ENCODE assay signal across 14 cellular contexts in genomic region chr1:11948822-11949458, GRCh38. TPM values are rescaled to one million over a fixed set of nuclear protein-coding genes. Genes with fewer than 3 reads are reported as not detected.
DNase-seq lines count a peak whose midpoint lies in the region; ATAC-seq, FAIRE-seq and TF ChIP-seq lines count a peak whose summit lies in the region.
"Had no signal": no experiment of that assay in that cellular context is flagged by ENCODE, and none has a peak within 500 bp of the region (broad histone marks: within the 10 kb centered on the region; RNA-seq: fewer than 3 reads in every experiment).

No MANE protein-coding gene starts in this region.

- H3K9me3 ChIP-seq in H1 (ENCODE audit: insufficient read depth in 2 of 2, low read depth in 1 of 2, low read length in 1 of 2) = peaks cover 0 to 5% of the 10 kb centered on the region in 2 experiments; a peak in 2 of 4 replicates
- H3K9me3 ChIP-seq: left lung, Peyer's patch, right atrium auricular region had no signal

- H4K91ac ChIP-seq in H1 (replicated peaks; ENCODE audit: insufficient read length, low read length) = no peak overlapping the region

- DNase-seq in AG20443 (ENCODE audit: low spot score) (peak; percentile 43), EH (ENCODE audit: low read depth) (peak; percentile 36), OCI-M1 (lab: John Stamatoyannopoulos, UW) (peak; percentile 54), H1 (ENCODE audit: low read depth in 1 of 2, low spot score in 2 of 2) (no peak), NCI-H187 treated with DMSO at 0.1 percent for 48 hours (lab: John Stamatoyannopoulos, UW) (no peak), Ammon's horn (ENCODE audit: low spot score) (no peak), GM12892 (ENCODE audit: insufficient read length) (no peak)
- DNase-seq: activated B cell treated with CpG ODN at 0.5 μM for 24 hours, left lung, natural killer cell, Peyer's patch had no signal

- H4K8ac ChIP-seq in H1 (ENCODE audit: extremely low read depth, insufficient read depth, low read length) = no peak overlapping the region

- H3K4me1 ChIP-seq in H1 (replicated peaks in 1 of 4; ENCODE audit: control insufficient read depth in 3 of 4, insufficient read depth in 4 of 4, low read length in 3 of 4) = peaks cover under 1 to 9% (median 3%) of the 10 kb centered on the region in 4 experiments; a peak in 6 of 7 replicates
- H3K4me1 ChIP-seq: left lung, Peyer's patch had no signal

- H2AK5ac ChIP-seq in H1 (ENCODE audit: low read depth, low read length) = no peak overlapping the region

- H2BK5ac ChIP-seq in H1 (ENCODE audit: low read depth, low read length) = no peak overlapping the region

- H3K79me2 ChIP-seq in H1 (ENCODE audit: control insufficient read depth in 1 of 2, insufficient read depth in 2 of 2, low read length in 2 of 2) = no peaks in the 10 kb centered on the region; a peak in 1 of 4 replicates

- H3K18ac ChIP-seq in H1 (ENCODE audit: extremely low read depth, low read length) = no peak overlapping the region

- no peak for FAIRE-seq in H1 (lab: Jason Lieb, UNC)
- no peak for FAIRE-seq in GM12892 (lab: Jason Lieb, UNC)
- FAIRE-seq: H54 had no signal

- TF ChIP-seq CTCF in H1 (IDR thresholded peaks at IDR 0.05; ENCODE audit: control extremely low read depth in 1 of 3, insufficient read depth in 1 of 3, low read depth in 1 of 3, low read length in 3 of 3) = no peak

- H3K79me1 ChIP-seq in H1 (ENCODE audit: low read depth, low read length) = no peaks in the 10 kb centered on the region

- TF ChIP-seq RAD21 in H1 (IDR thresholded peaks at IDR 0.05 in 1 of 2, conservative IDR thresholded peaks at IDR 0.05 in 1 of 2; ENCODE audit: low read depth in 2 of 2, low read length in 2 of 2) = no peak

- no peak overlapping the region for H3K4ac ChIP-seq in H1 (replicated peaks; ENCODE audit: insufficient read length, low read depth, low read length)

- 0 out of 2 replicates have a peak overlapping the region, but pooled peaks have one; percentile 2 for H2BK15ac ChIP-seq in H1 (ENCODE audit: low read length)

- no peak overlapping the region for H3K9ac ChIP-seq in H1 (replicated peaks in 1 of 4; ENCODE audit: extremely low read depth in 1 of 4, low read depth in 3 of 4, low read length in 3 of 4)

- TF ChIP-seq POLR2A in H1 (IDR thresholded peaks at IDR 0.05; ENCODE audit: control extremely low read depth in 1 of 2, low read depth in 2 of 2, low read length in 2 of 2) = no peak
- no peak for TF ChIP-seq POLR2A in GM12892 (IDR thresholded peaks at IDR 0.05; ENCODE audit: low read depth, low read length)

- POLR2A ChIA-PET in H1 (lab: Charles Lee; ENCODE audit: partially characterized antibody) = interaction anchor here (3.0 to 3.3 kb wide), 2 partner anchors 12 to 40 kb away, joined by 9 to 32 read pairs; no protein-coding TSS in a partner anchor

- H2BK12ac ChIP-seq in H1 (ENCODE audit: low read depth, low read length) = no peak overlapping the region

- no peak for TF ChIP-seq EP300 in H1 (IDR thresholded peaks at IDR 0.05; ENCODE audit: borderline replicate concordance in 1 of 2, low read depth in 2 of 2, low read length in 2 of 2)

- H2BK120ac ChIP-seq in H1 (replicated peaks; ENCODE audit: low read depth, low read length) = no peak overlapping the region

- no peak overlapping the region for H3K4me2 ChIP-seq in H1 (ENCODE audit: insufficient read depth in 1 of 2, low read depth in 2 of 2, low read length in 2 of 2)

- peaks cover 0 to 5% (median 2%) of the 10 kb centered on the region in 4 experiments; a peak in 2 of 8 replicates for H3K36me3 ChIP-seq in H1 (ENCODE audit: control insufficient read depth in 2 of 4, insufficient read depth in 4 of 4, low read length in 3 of 4)

- H2BK20ac ChIP-seq in H1 (ENCODE audit: low read length) = no peak overlapping the region

- no peak overlapping the region for H3K14ac ChIP-seq in H1 (ENCODE audit: insufficient read length)

- H3K4me3 ChIP-seq in H1 (ENCODE audit: extremely low read depth in 1 of 4, insufficient read depth in 2 of 4, low read depth in 3 of 4, low read length in 4 of 4) = no peak overlapping the region
- H3K4me3 ChIP-seq: left lung, Peyer's patch, right atrium auricular region had no signal

- no peak overlapping the region for H3K23ac ChIP-seq in H1 (ENCODE audit: insufficient read length)

- H4K20me1 ChIP-seq in H1 (replicated peaks in 1 of 2; ENCODE audit: control insufficient read depth in 1 of 2, insufficient read depth in 2 of 2, low read length in 2 of 2) = no peaks in the 10 kb centered on the region

- no peak overlapping the region for H3K27ac ChIP-seq in H1 (ENCODE audit: low read depth, low read length)
- H3K27ac ChIP-seq: left lung, Peyer's patch, right atrium auricular region had no signal

- H2AFZ ChIP-seq in H1 (ENCODE audit: low read length) = no peak overlapping the region

- CTCF ChIA-PET in H1 (lab: Charles Lee; ENCODE audit: partially characterized antibody) = interaction anchor here (0.8 to 1.3 kb wide), 5 partner anchors 11 to 57 kb away, joined by 3 to 5 read pairs (median 3); no protein-coding TSS in a partner anchor

- no peak overlapping the region for H3K56ac ChIP-seq in H1 (replicated peaks; ENCODE audit: insufficient read length, low read depth, low read length)

- no peaks in the 10 kb centered on the region; the same call in 1 of the 2 replicates for H3K23me2 ChIP-seq in H1 (ENCODE audit: low read depth, low read length)

- 88% methylated on average over 6 of the region's 6 CpGs; no CpG with 5 or more reads in 1 of the 2 experiments for WGBS in H1 (ENCODE audit: extremely low coverage in 1 of 2, insufficient coverage in 1 of 2, insufficient read length in 1 of 2, insufficient replicate concordance in 2 of 2, low coverage in 1 of 2, low lambda C conversion rate in 2 of 2, missing lambda C conversion rate in 1 of 2), 2 experiments

- ATAC-seq in HG02623 (IDR thresholded peaks at IDR 0.05; ENCODE audit: unreplicated experiment) = no peak
- ATAC-seq: left lung, natural killer cell had no signal

- no peaks in the 10 kb centered on the region for H3K27me3 ChIP-seq in H1 (replicated peaks in 1 of 4; ENCODE audit: control insufficient read depth in 3 of 4, extremely low read depth in 1 of 4, insufficient read depth in 3 of 4, low read length in 3 of 4)
- H3K27me3 ChIP-seq: left lung, Peyer's patch, right atrium auricular region had no signal

- no peak overlapping the region for H4K5ac ChIP-seq in H1 (ENCODE audit: insufficient read length, low read depth, low read length)

TF ChIP-seq in H1, 55 proteins besides CTCF, POLR2A, EP300 and RAD21:
- TF ChIP-seq ATF3 (IDR thresholded peaks at IDR 0.05; ENCODE audit: insufficient read depth, low read depth, low read length) (peak; percentile 59; the same call in 1 of the 2 replicates), ZNF274 (IDR thresholded peaks at IDR 0.05; ENCODE audit: borderline replicate concordance, extremely low read depth, low read length) (no peak), USF2 (IDR thresholded peaks at IDR 0.05; ENCODE audit: low read length) (peak; percentile 75)
TF ChIP-seq in H1: peak in this region for 2.

RNA-seq across cellular contexts. Expression of gene PLOD1, which starts 14.4 kb away (rescaled TPM):
- 44.9 and 53.4 TPM in 2 replicates for total RNA-seq in H1 (2021; fragmentation: NEBNext Ultra II Directional; extraction: Animal tissue kit (Norgen Biotek cat#: 25700))
- 51.8 and 68.5 TPM in 2 replicates for polyA plus RNA-seq in H1 (2011; rRNA removed)
- 54.5 TPM for polyA plus RNA-seq in H1 (2011; cell fraction: cytosol; rRNA removed)
- 96.5 TPM for polyA plus RNA-seq in H1 (2011; cell fraction: nucleus; rRNA removed)
- 46.1 to 58.1 TPM (median 50.2 TPM) in 4 replicates for polyA plus RNA-seq in H1 (2012, experiment 1 of 2)
- 47.5 TPM for polyA plus RNA-seq in H1 (2012, experiment 2 of 2)
- 89.8 TPM for polyA plus RNA-seq in H1 (2013, experiment 1 of 2)
- polyA plus RNA-seq in H1 (2013, experiment 2 of 2) = 82.9 TPM
- polyA minus RNA-seq in H1 (2011; rRNA and poly(A)+ RNA removed) = 45.0 and 47.6 TPM in 2 replicates
- polyA minus RNA-seq in H1 (2011; cell fraction: cytosol; rRNA and poly(A)+ RNA removed) = 55.1 TPM
- polyA minus RNA-seq in H1 (2011; cell fraction: nucleus; rRNA and poly(A)+ RNA removed) = 24.3 TPM
- 30.5 TPM for polyA plus RNA-seq in GM12892 (2012; ENCODE audit: missing spikeins)

RNA-seq across cellular contexts. Expression of gene KIAA2013, which starts 22.7 kb away (rescaled TPM):
- total RNA-seq in H1 (2021; fragmentation: NEBNext Ultra II Directional; extraction: Animal tissue kit (Norgen Biotek cat#: 25700)) = 37.9 and 38.8 TPM in 2 replicates
- 114 and 120 TPM in 2 replicates for polyA plus RNA-seq in H1 (2011; rRNA removed)
- polyA plus RNA-seq in H1 (2011; cell fraction: cytosol; rRNA removed) = 76.1 TPM
- polyA plus RNA-seq in H1 (2011; cell fraction: nucleus; rRNA removed) = 74.5 TPM
- polyA plus RNA-seq in H1 (2012, experiment 1 of 2) = 19.4 to 35.8 TPM (median 34.2 TPM) in 4 replicates
- 38.0 TPM for polyA plus RNA-seq in H1 (2012, experiment 2 of 2)
- polyA plus RNA-seq in H1 (2013, experiment 1 of 2) = 43.1 TPM
- 43.5 TPM for polyA plus RNA-seq in H1 (2013, experiment 2 of 2)
- polyA minus RNA-seq in H1 (2011; rRNA and poly(A)+ RNA removed) = 28.4 and 31.5 TPM in 2 replicates
- 36.6 TPM for polyA minus RNA-seq in H1 (2011; cell fraction: cytosol; rRNA and poly(A)+ RNA removed)
- polyA minus RNA-seq in H1 (2011; cell fraction: nucleus; rRNA and poly(A)+ RNA removed) = 25.4 TPM
- polyA plus RNA-seq in GM12892 (2012; ENCODE audit: missing spikeins) = 16.6 TPM

RNA-seq across cellular contexts. Expression of gene MFN2, which starts 31.3 kb away (rescaled TPM):
- 58.2 and 62.5 TPM in 2 replicates for total RNA-seq in H1 (2021; fragmentation: NEBNext Ultra II Directional; extraction: Animal tissue kit (Norgen Biotek cat#: 25700))
- 34.0 and 42.0 TPM in 2 replicates for polyA plus RNA-seq in H1 (2011; rRNA removed)
- polyA plus RNA-seq in H1 (2011; cell fraction: cytosol; rRNA removed) = 45.9 TPM
- 63.9 TPM for polyA plus RNA-seq in H1 (2011; cell fraction: nucleus; rRNA removed)
- polyA plus RNA-seq in H1 (2012, experiment 1 of 2) = 45.7 to 57.9 TPM (median 51.8 TPM) in 4 replicates
- 28.5 TPM for polyA plus RNA-seq in H1 (2012, experiment 2 of 2)
- polyA plus RNA-seq in H1 (2013, experiment 1 of 2) = 28.3 TPM
- 25.5 TPM for polyA plus RNA-seq in H1 (2013, experiment 2 of 2)
- 63.6 and 69.2 TPM in 2 replicates for polyA minus RNA-seq in H1 (2011; rRNA and poly(A)+ RNA removed)
- polyA minus RNA-seq in H1 (2011; cell fraction: cytosol; rRNA and poly(A)+ RNA removed) = 28.5 TPM
- 23.9 TPM for polyA minus RNA-seq in H1 (2011; cell fraction: nucleus; rRNA and poly(A)+ RNA removed)
- 23.2 TPM for polyA plus RNA-seq in GM12892 (2012; ENCODE audit: missing spikeins)

Comparison
In these comparisons a context has a peak if more than half of its experiments do, and no peak if none do; other contexts are left out.
1. DNase-seq: peak in AG20443 (single experiment), EH (single experiment) and OCI-M1 (single experiment); none in H1 (0 of 2), NCI-H187 treated with DMSO at 0.1 percent for 48 hours (single experiment), Ammon's horn (single experiment) and GM12892 (single experiment).